8 cellular contexts compared by ENCODE assay signal in genomic region chr2:215728504-215729065, GRCh38.
DNase-seq lines count a peak whose midpoint lies in the region; ATAC-seq, FAIRE-seq and TF ChIP-seq lines count a peak whose summit lies in the region.

No MANE protein-coding gene starts in this region.

- H3K27me3 Mint-ChIP-seq in stimulated activated naive B cell treated with anti-CD40 and anti-IgM and Interleukin-4, amounts not matched to agents 10 μg/mL and 1 μg/mL and 100 μg/mL, for 72 hours: peaks cover 10% of the 10 kb centered on the region in 2 donors
- no peaks in the 10 kb centered on the region for H3K27me3 Mint-ChIP-seq in nephron progenitor cell (ENCODE audit: low read depth, poor library complexity)

- TF ChIP-seq CTCF in AG04449 (IDR thresholded peaks at IDR 0.05; ENCODE audit: insufficient read depth, low read length, missing control alignments) (no peak), bronchial epithelial cell (IDR thresholded peaks at IDR 0.05; ENCODE audit: insufficient read depth, low read length, severe bottlenecking) (no peak), nephron progenitor cell (IDR thresholded peaks at IDR 0.05) (no peak), D721Med (IDR thresholded peaks at IDR 0.05; ENCODE audit: insufficient read depth, missing control alignments) (no peak)

- POLR2A ChIA-PET in AG04449 (lab: Yijun Ruan, JAX): interaction anchor here (0.9 to 1.1 kb wide), 2 partner anchors 17 to 304 kb away, joined by 3 read pairs; no protein-coding TSS in a partner anchor

- H3K4me3 Mint-ChIP-seq in stimulated activated naive B cell treated with anti-CD40 and anti-IgM and Interleukin-4, amounts not matched to agents 10 μg/mL and 1 μg/mL and 100 μg/mL, for 72 hours: no peak overlapping the region
- H3K4me3 Mint-ChIP-seq in nephron progenitor cell: no peak overlapping the region

- no peaks in the 10 kb centered on the region for H3K27me3 ChIP-seq in bronchial epithelial cell (ENCODE audit: control insufficient read depth, insufficient read depth, low read length)

- no peak overlapping the region for H3K27ac Mint-ChIP-seq in stimulated activated naive B cell treated with anti-CD40 and anti-IgM and Interleukin-4, amounts not matched to agents 10 μg/mL and 1 μg/mL and 100 μg/mL, for 72 hours
- no peak overlapping the region for H3K27ac Mint-ChIP-seq in nephron progenitor cell

- no peaks in the 10 kb centered on the region for H3K9me3 Mint-ChIP-seq in stimulated activated naive B cell treated with anti-CD40 and anti-IgM and Interleukin-4, amounts not matched to agents 10 μg/mL and 1 μg/mL and 100 μg/mL, for 72 hours
- peaks cover 5% of the 10 kb centered on the region for H3K9me3 Mint-ChIP-seq in nephron progenitor cell

- CTCF ChIA-PET in AG04449 (lab: Yijun Ruan, JAX): interaction anchor here (0.7 to 1.5 kb wide), 3 partner anchors 15 to 191 kb away, joined by 3 to 5 read pairs (median 3); no protein-coding TSS in a partner anchor

- DNase-seq in AG04449 (ENCODE audit: low read depth, low spot score) (peak; percentile 90), bronchial epithelial cell (ENCODE audit: low read depth) (peak; percentile 88), SK-N-DZ (ENCODE audit: low spot score) (no peak), nephron progenitor cell (no peak), D721Med (ENCODE audit: insufficient read length, low spot score) (no peak)
- no peak for DNase-seq in stimulated activated naive B cell treated with anti-CD40 and anti-IgM and Interleukin-4, amounts not matched to agents 10 μg/mL and 1 μg/mL and 100 μg/mL, for 72 hours

- H3K4me1 Mint-ChIP-seq in stimulated activated naive B cell treated with anti-CD40 and anti-IgM and Interleukin-4, amounts not matched to agents 10 μg/mL and 1 μg/mL and 100 μg/mL, for 72 hours: peaks cover 6 to 17% of the 10 kb centered on the region in 2 donors
- H3K4me1 Mint-ChIP-seq in nephron progenitor cell: no peaks in the 10 kb centered on the region

- H3K4me3 ChIP-seq in AG04449 (ENCODE audit: low read depth, low read length) (no peak overlapping the region), bronchial epithelial cell (ENCODE audit: low read depth, low read length) (no peak overlapping the region)

- H3K36me3 ChIP-seq in bronchial epithelial cell (ENCODE audit: control insufficient read depth, insufficient read depth, low read length): no peaks in the 10 kb centered on the region

- FAIRE-seq in bronchial epithelial cell (lab: Jason Lieb, UNC) (peak; percentile 86), D721Med (lab: Jason Lieb, UNC) (no peak)

- H3K36me3 Mint-ChIP-seq in stimulated activated naive B cell treated with anti-CD40 and anti-IgM and Interleukin-4, amounts not matched to agents 10 μg/mL and 1 μg/mL and 100 μg/mL, for 72 hours: no peaks in the 10 kb centered on the region
- H3K36me3 Mint-ChIP-seq in nephron progenitor cell (ENCODE audit: low read depth): no peaks in the 10 kb centered on the region

- ATAC-seq in GM19351 (IDR thresholded peaks at IDR 0.05; ENCODE audit: unreplicated experiment) (peak; percentile 81), HG03521 (IDR thresholded peaks at IDR 0.05; ENCODE audit: unreplicated experiment) (peak; percentile 64)
- peak; percentile 81 to 85 for ATAC-seq in stimulated activated naive B cell treated with anti-CD40 and anti-IgM and Interleukin-4, amounts not matched to agents 10 μg/mL and 1 μg/mL and 100 μg/mL, for 72 hours (replicated peaks)

Comparison
In these comparisons a context has a peak if more than half of its experiments do, and no peak if none do; other contexts are left out.
1. DNase-seq: peak in AG04449 (single experiment) and bronchial epithelial cell (single experiment); none in stimulated activated naive B cell treated with anti-CD40 and anti-IgM and Interleukin-4, amounts not matched to agents 10 μg/mL and 1 μg/mL and 100 μg/mL, for 72 hours (single experiment), SK-N-DZ (single experiment), nephron progenitor cell (single experiment) and D721Med (single experiment).
2. Peak in every context shown above with its lines, with median percentiles within 50 percentile points of each other: ATAC-seq.